In genomic region chr12:12445882-12446181, GRCh38 we compare ENCODE assay signal across 30 cellular contexts.
DNase-seq lines count a peak whose midpoint lies in the region; ATAC-seq, FAIRE-seq and TF ChIP-seq lines count a peak whose summit lies in the region.
"Had no signal": no experiment of that assay in that cellular context is flagged by ENCODE, and none has a peak within 500 bp of the region (broad histone marks: within the 10 kb centered on the region; RNA-seq: fewer than 3 reads in every experiment).

No MANE protein-coding gene starts in this region.

- intact Hi-C loops in activated CD4-positive, alpha-beta memory T cell treated with anti-CD3 and anti-CD28 coated beads for 36 hours (cut with micrococcal nuclease) = no loop called here
- intact Hi-C loops in left cardiac atrium (cut with DNase I) = no loop called here

- POLR2A ChIA-PET in activated CD4-positive, alpha-beta memory T cell treated with anti-CD3 and anti-CD28 coated beads, Interleukin-2, amount 10 ng/mL, durations not matched to agents 7 days and 5 days (lab: Charles Lee) = interaction anchor here (0.8 to 18.9 kb wide), 6 partner anchors 10 to 61 kb away, joined by 3 to 380 read pairs (median 4); no protein-coding TSS in a partner anchor
- POLR2A ChIA-PET in activated CD4-positive, alpha-beta memory T cell treated with anti-CD3 and anti-CD28 coated beads for 36 hours (lab: Charles Lee) = interaction anchor here (1.0 kb wide), 1 partner anchor 60 kb away, joined by 4 read pairs; no protein-coding TSS in a partner anchor

- H3K79me2 ChIP-seq in smooth muscle cell (ENCODE audit: low read depth) = no peaks in the 10 kb centered on the region

- H3K36me3 ChIP-seq in bronchial epithelial cell (ENCODE audit: control insufficient read depth, insufficient read depth, low read length) (no peaks in the 10 kb centered on the region), smooth muscle cell (ENCODE audit: low read depth) (no peaks in the 10 kb centered on the region)
- H3K36me3 ChIP-seq: gastroesophageal sphincter, prostate gland, sigmoid colon, tibial artery, WERI-Rb-1 had no signal

- ATAC-seq in left cardiac atrium = no peak
- ATAC-seq: gastroesophageal sphincter, mucosa of descending colon, natural killer cell had no signal

- peaks cover 5% of the 10 kb centered on the region for H3K4me1 ChIP-seq in smooth muscle cell (ENCODE audit: low read depth)

- peaks cover 7% of the 10 kb centered on the region for H4K20me1 ChIP-seq in smooth muscle cell (ENCODE audit: low read depth)

- CTCF ChIA-PET in activated CD4-positive, alpha-beta memory T cell treated with anti-CD3 and anti-CD28 coated beads, Interleukin-2, amount 10 ng/mL, durations not matched to agents 7 days and 5 days (lab: Charles Lee) = interaction anchor here (0.7 to 0.8 kb wide), 2 partner anchors 10 to 23 kb away, joined by 3 read pairs; no protein-coding TSS in a partner anchor
- CTCF ChIA-PET in activated CD4-positive, alpha-beta memory T cell treated with anti-CD3 and anti-CD28 coated beads for 36 hours (lab: Charles Lee) = interaction anchor here (0.7 to 1.4 kb wide), 3 partner anchors 11 to 61 kb away, joined by 3 read pairs; no protein-coding TSS in a partner anchor

- H3K27ac ChIP-seq in smooth muscle cell (ENCODE audit: low read depth) = peak overlapping the region; percentile 74
- H3K27ac ChIP-seq: gastroesophageal sphincter, prostate gland, sigmoid colon, tibial artery, WERI-Rb-1 had no signal

- H3K27me3 ChIP-seq in bronchial epithelial cell (ENCODE audit: control insufficient read depth, insufficient read depth, low read length) = no peaks in the 10 kb centered on the region
- no peaks in the 10 kb centered on the region for H3K27me3 ChIP-seq in smooth muscle cell (ENCODE audit: low read depth)
- H3K27me3 ChIP-seq: gastroesophageal sphincter, sigmoid colon, tibial artery had no signal

- peaks cover 15% of the 10 kb centered on the region for H3F3A ChIP-seq in smooth muscle cell (ENCODE audit: low read depth)

- peaks cover 26% of the 10 kb centered on the region for H3K36me3 Mint-ChIP-seq in activated CD4-positive, alpha-beta memory T cell treated with anti-CD3 and anti-CD28 coated beads, Interleukin-2, amount 10 ng/mL, durations not matched to agents 7 days and 5 days (ENCODE audit: low read depth)
- peaks cover 28% of the 10 kb centered on the region for H3K36me3 Mint-ChIP-seq in activated CD4-positive, alpha-beta memory T cell treated with anti-CD3 and anti-CD28 coated beads for 36 hours
- H3K36me3 Mint-ChIP-seq: natural killer cell had no signal

- H3K4me3 ChIP-seq in bronchial epithelial cell (ENCODE audit: low read depth, low read length) (no peak overlapping the region), smooth muscle cell (no peak overlapping the region)
- H3K4me3 ChIP-seq: gastroesophageal sphincter, lung, mucosa of descending colon, prostate gland, sigmoid colon, tibial artery had no signal

- H3K9me3 Mint-ChIP-seq in activated CD4-positive, alpha-beta memory T cell treated with anti-CD3 and anti-CD28 coated beads, Interleukin-2, amount 10 ng/mL, durations not matched to agents 7 days and 5 days = no peaks in the 10 kb centered on the region
- no peaks in the 10 kb centered on the region for H3K9me3 Mint-ChIP-seq in activated CD4-positive, alpha-beta memory T cell treated with anti-CD3 and anti-CD28 coated beads for 36 hours
- H3K9me3 Mint-ChIP-seq: activated naive CD4-positive, alpha-beta T cell treated with anti-CD3 and anti-CD28 coated beads for 36 hours; natural killer cell had no signal

- H3K27ac Mint-ChIP-seq in activated CD4-positive, alpha-beta memory T cell treated with anti-CD3 and anti-CD28 coated beads, Interleukin-2, amount 10 ng/mL, durations not matched to agents 7 days and 5 days = peak overlapping the region; percentile 22
- H3K27ac Mint-ChIP-seq in activated CD4-positive, alpha-beta memory T cell treated with anti-CD3 and anti-CD28 coated beads for 36 hours = no peak overlapping the region
- H3K27ac Mint-ChIP-seq: activated naive CD4-positive, alpha-beta T cell treated with anti-CD3 and anti-CD28 coated beads for 36 hours had no signal

- H2AFZ ChIP-seq in smooth muscle cell (ENCODE audit: low read depth) = no peak overlapping the region

- peaks cover 68% of the 10 kb centered on the region for H3K4me1 Mint-ChIP-seq in activated CD4-positive, alpha-beta memory T cell treated with anti-CD3 and anti-CD28 coated beads, Interleukin-2, amount 10 ng/mL, durations not matched to agents 7 days and 5 days
- peaks cover 64% of the 10 kb centered on the region for H3K4me1 Mint-ChIP-seq in activated CD4-positive, alpha-beta memory T cell treated with anti-CD3 and anti-CD28 coated beads for 36 hours (ENCODE audit: low read depth)

- H3K9me3 ChIP-seq in smooth muscle cell (replicated peaks; ENCODE audit: low read depth) = no peaks in the 10 kb centered on the region
- H3K9me3 ChIP-seq: gastroesophageal sphincter, mucosa of descending colon, prostate gland, sigmoid colon, tibial artery had no signal

- no peak for FAIRE-seq in bronchial epithelial cell (lab: Jason Lieb, UNC)
- FAIRE-seq: GM18507 had no signal

- no peak overlapping the region for H3K4me2 ChIP-seq in smooth muscle cell

- H3K4me3 Mint-ChIP-seq in activated CD4-positive, alpha-beta memory T cell treated with anti-CD3 and anti-CD28 coated beads, Interleukin-2, amount 10 ng/mL, durations not matched to agents 7 days and 5 days = no peak overlapping the region
- no peak overlapping the region for H3K4me3 Mint-ChIP-seq in activated CD4-positive, alpha-beta memory T cell treated with anti-CD3 and anti-CD28 coated beads for 36 hours
- H3K4me3 Mint-ChIP-seq: activated naive CD4-positive, alpha-beta T cell treated with anti-CD3 and anti-CD28 coated beads for 36 hours; natural killer cell had no signal

- DNase-seq in activated CD4-positive, alpha-beta memory T cell treated with anti-CD3 and anti-CD28 coated beads, Interleukin-2, amount 10 ng/mL, durations not matched to agents 7 days and 5 days = no peak
- no peak for DNase-seq in activated CD4-positive, alpha-beta memory T cell treated with anti-CD3 and anti-CD28 coated beads for 36 hours
- DNase-seq in HPDE6-E6E7 (ENCODE audit: extremely low spot score) = peak; percentile 75
- DNase-seq in bronchial epithelial cell (ENCODE audit: low read depth) = peak; percentile 99
- DNase-seq in smooth muscle cell (lab: John Stamatoyannopoulos, UW; ENCODE audit: unreplicated experiment) = no peak
- DNase-seq in left cardiac atrium = no peak
- DNase-seq in activated CD4-positive, alpha-beta T cell treated with anti-CD3 and anti-CD28 coated beads, Interleukin-2, amount 50 U/mL, for 4 hours = no peak
- DNase-seq in amniotic stem cell (lab: John Stamatoyannopoulos, UW) = no peak
- DNase-seq: activated CD4-positive, alpha-beta T cell treated with anti-CD3 and anti-CD28 coated beads for 4 hours; activated naive CD4-positive, alpha-beta T cell treated with anti-CD3 and anti-CD28 coated beads for 36 hours; activated T-cell treated with anti-CD3 and anti-CD28 coated beads, Interleukin-2, amount 50 U/mL, for 48 hours; dermis blood vessel endothelial cell; H7; mucosa of descending colon; natural killer cell; NCI-H1048; NCI-H2107; NCI-H345; NCI-H69; occipital lobe; SHP77; sigmoid colon; stimulated activated CD4-positive, alpha-beta T cell treated with anti-CD3 and anti-CD28 coated beads, Interleukin-4, amount 100 ng/mL, for 4 hours; T-helper 9 cell; tibial artery; WERI-Rb-1 had no signal

- no peak for TF ChIP-seq CTCF in bronchial epithelial cell (IDR thresholded peaks at IDR 0.05; ENCODE audit: insufficient read depth, low read length, severe bottlenecking)
- no peak for TF ChIP-seq CTCF in smooth muscle cell (IDR thresholded peaks at IDR 0.05; ENCODE audit: borderline replicate concordance, insufficient read depth, poor library complexity, severe bottlenecking)

- WGBS in smooth muscle cell (ENCODE audit: low lambda C conversion rate) = 81% methylated on average over 2 of the region's 2 CpGs

- no peaks in the 10 kb centered on the region for H3K27me3 Mint-ChIP-seq in activated CD4-positive, alpha-beta memory T cell treated with anti-CD3 and anti-CD28 coated beads, Interleukin-2, amount 10 ng/mL, durations not matched to agents 7 days and 5 days
- no peaks in the 10 kb centered on the region for H3K27me3 Mint-ChIP-seq in activated CD4-positive, alpha-beta memory T cell treated with anti-CD3 and anti-CD28 coated beads for 36 hours

- H3K9ac ChIP-seq in smooth muscle cell (ENCODE audit: low read depth) = peak overlapping the region; percentile 13

Comparison
In these comparisons a context has a peak if more than half of its experiments do, and no peak if none do; other contexts are left out.
1. DNase-seq: peak in HPDE6-E6E7 (single experiment) and bronchial epithelial cell (single experiment); none in activated CD4-positive, alpha-beta memory T cell treated with anti-CD3 and anti-CD28 coated beads, Interleukin-2, amount 10 ng/mL, durations not matched to agents 7 days and 5 days (single experiment), activated CD4-positive, alpha-beta memory T cell treated with anti-CD3 and anti-CD28 coated beads for 36 hours (single experiment), smooth muscle cell (single experiment), left cardiac atrium (single experiment), activated CD4-positive, alpha-beta T cell treated with anti-CD3 and anti-CD28 coated beads, Interleukin-2, amount 50 U/mL, for 4 hours (0 of 2) and amniotic stem cell (single experiment).